Comparison of ENCODE assay signal across 13 cellular contexts in genomic region chr3:187967097-187967496, GRCh38.
"Had no signal": no experiment of that assay in that cellular context is flagged by ENCODE, and none has a peak within 500 bp of the region (broad histone marks: within the 10 kb centered on the region; RNA-seq: fewer than 3 reads in every experiment).

No MANE protein-coding gene starts in this region.

- H3K9me3 Mint-ChIP-seq: activated CD4-positive, alpha-beta T cell treated with anti-CD3 and anti-CD28 coated beads, Interleukin-2, amount 10 ng/mL, durations not matched to agents 7 days and 5 days; activated naive CD4-positive, alpha-beta T cell treated with anti-CD3 and anti-CD28 coated beads, Interleukin-2, amount 10 ng/mL, durations not matched to agents 7 days and 5 days; central memory CD8-positive, alpha-beta T cell; immature natural killer cell; natural killer cell treated with Interleukin-12 subunit alpha and Interleukin-12 subunit beta and Interleukin-15 and Interleukin-18, amount 100 ng/mL, for 72 hours; T-helper 1 cell treated with Interleukin-12 subunit alpha and Interleukin-12 subunit beta and Interleukin-4 antibody, amounts not matched to agents 30 μg/mL and 1 μg/mL, for 36 hours had no signal

- DNase-seq: activated CD4-positive, alpha-beta T cell treated with anti-CD3 and anti-CD28 coated beads, Interleukin-2, amount 10 ng/mL, durations not matched to agents 7 days and 5 days; activated CD4-positive, CD25-positive, alpha-beta regulatory T cell; activated CD8-positive, alpha-beta memory T cell treated with anti-CD3 and anti-CD28 coated beads for 24 hours; activated naive CD4-positive, alpha-beta T cell treated with anti-CD3 and anti-CD28 coated beads, Interleukin-2, amount 10 ng/mL, durations not matched to agents 7 days and 5 days; erythroblast; immature natural killer cell; left colon; stimulated activated CD4-positive, alpha-beta T cell treated with anti-CD3 and anti-CD28 coated beads, Interleukin-2, amount 100 ng/mL, for 48 hours; stimulated activated naive CD4-positive, alpha-beta T cell treated with Interleukin-2 at 50 U/mL for 16 hours; upper lobe of right lung had no signal

- H3K36me3 ChIP-seq: upper lobe of right lung had no signal

- H3K27ac ChIP-seq: upper lobe of right lung had no signal

- H3K27me3 Mint-ChIP-seq: central memory CD8-positive, alpha-beta T cell; natural killer cell treated with Interleukin-12 subunit alpha and Interleukin-12 subunit beta and Interleukin-15 and Interleukin-18, amount 100 ng/mL, for 72 hours had no signal

- H3K36me3 Mint-ChIP-seq: immature natural killer cell; natural killer cell treated with Interleukin-12 subunit alpha and Interleukin-12 subunit beta and Interleukin-15 and Interleukin-18, amount 100 ng/mL, for 72 hours had no signal

- H3K4me3 ChIP-seq: upper lobe of right lung had no signal

- H3K4me3 Mint-ChIP-seq: activated CD4-positive, alpha-beta T cell treated with anti-CD3 and anti-CD28 coated beads, Interleukin-2, amount 10 ng/mL, durations not matched to agents 7 days and 5 days; activated naive CD4-positive, alpha-beta T cell treated with anti-CD3 and anti-CD28 coated beads, Interleukin-2, amount 10 ng/mL, durations not matched to agents 7 days and 5 days; central memory CD8-positive, alpha-beta T cell; immature natural killer cell; natural killer cell treated with Interleukin-12 subunit alpha and Interleukin-12 subunit beta and Interleukin-15 and Interleukin-18, amount 100 ng/mL, for 72 hours; T-helper 1 cell treated with Interleukin-12 subunit alpha and Interleukin-12 subunit beta and Interleukin-4 antibody, amounts not matched to agents 30 μg/mL and 1 μg/mL, for 36 hours had no signal

- H3K9me3 ChIP-seq: upper lobe of right lung had no signal

- H3K27ac Mint-ChIP-seq: activated CD4-positive, alpha-beta T cell treated with anti-CD3 and anti-CD28 coated beads, Interleukin-2, amount 10 ng/mL, durations not matched to agents 7 days and 5 days; activated naive CD4-positive, alpha-beta T cell treated with anti-CD3 and anti-CD28 coated beads, Interleukin-2, amount 10 ng/mL, durations not matched to agents 7 days and 5 days; immature natural killer cell; T-helper 1 cell treated with Interleukin-12 subunit alpha and Interleukin-12 subunit beta and Interleukin-4 antibody, amounts not matched to agents 30 μg/mL and 1 μg/mL, for 36 hours had no signal

- ATAC-seq: left colon; natural killer cell treated with Interleukin-12 subunit alpha and Interleukin-12 subunit beta and Interleukin-15 and Interleukin-18, amount 100 ng/mL, for 72 hours; upper lobe of right lung had no signal

- H3K4me1 Mint-ChIP-seq: central memory CD8-positive, alpha-beta T cell had no signal

- H3K27me3 ChIP-seq: upper lobe of right lung had no signal
